ENCODE assay signal across 3 cellular contexts in the genomic region with DNA sequence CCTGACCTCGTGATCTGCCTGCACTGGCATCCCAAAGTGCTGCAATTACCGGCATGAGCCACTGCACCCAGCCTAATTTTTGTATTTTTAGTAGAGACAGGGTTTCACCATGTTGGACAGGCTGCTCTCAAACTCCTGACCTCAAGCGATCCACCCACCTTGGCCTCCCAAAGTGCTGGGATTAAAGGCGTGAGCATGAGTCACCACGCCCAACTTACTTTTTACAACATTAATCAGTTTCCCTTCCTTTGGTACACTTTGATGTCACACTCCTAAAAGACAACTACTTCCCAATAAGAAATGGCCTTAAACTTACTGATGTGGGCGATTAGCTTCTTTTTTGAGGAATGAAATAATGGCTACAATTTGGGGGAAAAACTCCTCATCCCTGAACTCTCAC. TPM values are rescaled to one million over a fixed set of nuclear protein-coding genes. Genes with fewer than 3 reads are reported as not detected.
"Had no signal": no experiment of that assay in that cellular context is flagged by ENCODE, and none has a peak within 500 bp of the region (broad histone marks: within the 10 kb centered on the region; RNA-seq: fewer than 3 reads in every experiment).

No MANE protein-coding gene starts in this region.

RNA-seq across cellular contexts. Expression of a gene that starts 18.9 kb away (rescaled TPM):
- total RNA-seq: myocyte, natural killer cell had no signal
- polyA plus RNA-seq: keratinocyte had no signal

RNA-seq across cellular contexts. Expression of a gene that starts 31.2 kb away (rescaled TPM):
- total RNA-seq: myocyte had no signal
